Comparison of ENCODE assay signal across 12 cellular contexts in the genomic region with DNA sequence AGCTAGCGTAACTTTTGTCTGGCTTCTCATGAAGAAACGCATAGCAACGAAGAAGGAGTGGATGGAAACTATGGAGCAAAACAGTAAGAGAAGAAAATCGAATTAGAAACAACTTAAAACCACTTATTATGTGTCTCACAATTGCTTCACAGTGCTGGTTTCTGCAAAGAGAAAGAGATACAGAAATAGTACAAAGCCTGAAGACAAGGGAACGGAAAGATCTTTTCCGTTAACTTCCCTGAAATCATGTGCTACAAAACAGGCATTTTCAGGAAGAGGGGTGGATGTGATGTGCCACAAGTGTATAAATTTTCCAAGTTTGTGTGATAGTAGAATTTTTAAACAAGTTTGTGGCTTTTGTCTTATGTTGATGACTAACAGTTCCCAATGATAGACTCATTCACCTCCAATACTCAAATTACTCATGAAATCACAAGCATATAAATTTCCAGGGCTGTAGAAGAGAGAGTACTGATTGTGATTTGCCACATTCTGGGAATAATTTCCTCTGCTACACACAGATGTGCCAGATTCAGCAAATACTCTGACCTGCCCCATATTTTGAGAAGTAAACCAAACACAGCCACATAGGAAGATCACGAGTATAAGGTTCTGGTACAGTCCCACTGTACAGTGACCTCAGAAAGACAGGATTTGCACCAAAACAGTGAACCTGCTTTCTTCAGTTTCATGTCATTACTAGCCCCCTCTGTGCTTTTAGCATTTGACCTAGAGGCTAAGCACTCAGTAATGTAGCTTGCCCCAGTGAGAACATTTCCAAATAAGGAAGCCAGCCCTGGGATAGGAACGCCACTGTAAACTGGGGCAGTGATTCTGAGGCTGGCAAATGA. TPM values are rescaled to one million over a fixed set of nuclear protein-coding genes. Genes with fewer than 3 reads are reported as not detected.
DNase-seq lines count a peak whose midpoint lies in the region; ATAC-seq and TF ChIP-seq lines count a peak whose summit lies in the region.
"Had no signal": no experiment of that assay in that cellular context is flagged by ENCODE, and none has a peak within 500 bp of the region (broad histone marks: within the 10 kb centered on the region; RNA-seq: fewer than 3 reads in every experiment).

No MANE protein-coding gene starts in this region.

- peak overlapping the region; percentile 24 for H3K27ac ChIP-seq in mesodermal cell (ENCODE audit: low read depth, low read length, severe bottlenecking)
- no peak overlapping the region for H3K27ac ChIP-seq in upper lobe of right lung
- H3K27ac ChIP-seq: SK-N-MC had no signal

- ATAC-seq in activated T-cell treated with anti-CD3 and anti-CD28 coated beads, Interleukin-2, amount 50 U/mL, for 72 hours (replicated peaks in 1 of 2), result peak; percentile 60 to 73
- ATAC-seq in upper lobe of right lung (peak; percentile 46), HG02970 (IDR thresholded peaks at IDR 0.05; ENCODE audit: low FRiP score, unreplicated experiment) (no peak)

- peaks cover 15% of the 10 kb centered on the region for H3K4me1 Mint-ChIP-seq in activated T-cell treated with anti-CD3 and anti-CD28 coated beads, Interleukin-2, amount 50 U/mL, for 72 hours (ENCODE audit: low read depth)

- TF ChIP-seq CTCF in epithelial cell of esophagus (IDR thresholded peaks at IDR 0.05; ENCODE audit: insufficient read depth, low read depth, low read length, missing control alignments) (no peak), upper lobe of right lung (IDR thresholded peaks at IDR 0.05) (no peak)

- no peak overlapping the region for H3K4me3 ChIP-seq in epithelial cell of esophagus (ENCODE audit: low read length)
- no peak overlapping the region for H3K4me3 ChIP-seq in mesodermal cell (ENCODE audit: extremely low read depth, insufficient read depth, low read length, poor library complexity, severe bottlenecking)
- no peak overlapping the region for H3K4me3 ChIP-seq in upper lobe of right lung
- H3K4me3 ChIP-seq: SK-N-MC had no signal

- 76 to 77% methylated on average over 4 to 6 of the region's 8 CpGs for WGBS in mesodermal cell (ENCODE audit: insufficient coverage in 2 of 2), 2 experiments

- H3K27ac Mint-ChIP-seq in activated T-cell treated with anti-CD3 and anti-CD28 coated beads, Interleukin-2, amount 50 U/mL, for 72 hours, result no peak overlapping the region
- H3K27ac Mint-ChIP-seq: activated naive CD8-positive, alpha-beta T cell treated with anti-CD3 and anti-CD28 coated beads, Interleukin-2, amount 10 ng/mL, durations not matched to agents 7 days and 5 days had no signal

- DNase-seq in activated T-cell treated with anti-CD3 and anti-CD28 coated beads, Interleukin-2, amount 50 U/mL, for 72 hours, result no peak
- DNase-seq in activated T-cell treated with anti-CD3 and anti-CD28 coated beads, Interleukin-2, amount 50 U/mL, for 48 hours, result no peak
- DNase-seq in epithelial cell of esophagus (ENCODE audit: low read depth) (peak; percentile 19), upper lobe of right lung (no peak), OCI-M1 (lab: John Stamatoyannopoulos, UW) (no peak)
- DNase-seq in stimulated activated CD4-positive, alpha-beta T cell treated with anti-CD3 and anti-CD28 coated beads, Interleukin-4, amount 100 ng/mL, for 4 hours, result no peak
- DNase-seq: activated CD4-positive, CD25-positive, alpha-beta regulatory T cell treated with anti-CD3 and anti-CD28 coated beads, Interleukin-2, amount 50 U/mL, for 72 hours; activated naive CD8-positive, alpha-beta T cell treated with anti-CD3 and anti-CD28 coated beads, Interleukin-2, amount 10 ng/mL, durations not matched to agents 7 days and 5 days had no signal

- intact Hi-C loops in upper lobe of right lung (cut with DNase I), result no loop called here

- no peaks in the 10 kb centered on the region for H3K36me3 Mint-ChIP-seq in activated T-cell treated with anti-CD3 and anti-CD28 coated beads, Interleukin-2, amount 50 U/mL, for 72 hours (ENCODE audit: insufficient read depth in 2 of 2)
- H3K36me3 Mint-ChIP-seq: activated naive CD8-positive, alpha-beta T cell treated with anti-CD3 and anti-CD28 coated beads, Interleukin-2, amount 10 ng/mL, durations not matched to agents 7 days and 5 days had no signal

- H3K9me3 Mint-ChIP-seq in activated T-cell treated with anti-CD3 and anti-CD28 coated beads, Interleukin-2, amount 50 U/mL, for 72 hours, result no peaks in the 10 kb centered on the region

- no peaks in the 10 kb centered on the region for H3K27me3 ChIP-seq in upper lobe of right lung

- H3K36me3 ChIP-seq in mesodermal cell (ENCODE audit: control insufficient read depth, insufficient read depth, low read length) (no peaks in the 10 kb centered on the region), upper lobe of right lung (no peaks in the 10 kb centered on the region)

- H3K9me3 ChIP-seq in mesodermal cell (ENCODE audit: control insufficient read depth, low read length) (no peaks in the 10 kb centered on the region), upper lobe of right lung (no peaks in the 10 kb centered on the region)

- H3K4me1 ChIP-seq in mesodermal cell (ENCODE audit: control insufficient read depth, insufficient read depth, low read length, poor library complexity, severe bottlenecking), result no peaks in the 10 kb centered on the region
- H3K4me1 ChIP-seq in upper lobe of right lung, result peaks cover 6% of the 10 kb centered on the region

- no peak overlapping the region for H3K4me3 Mint-ChIP-seq in activated T-cell treated with anti-CD3 and anti-CD28 coated beads, Interleukin-2, amount 50 U/mL, for 72 hours
- H3K4me3 Mint-ChIP-seq: activated naive CD8-positive, alpha-beta T cell treated with anti-CD3 and anti-CD28 coated beads, Interleukin-2, amount 10 ng/mL, durations not matched to agents 7 days and 5 days had no signal

- H3K27me3 Mint-ChIP-seq in activated T-cell treated with anti-CD3 and anti-CD28 coated beads, Interleukin-2, amount 50 U/mL, for 72 hours (ENCODE audit: low read depth), result peaks cover 35% of the 10 kb centered on the region

RNA-seq across cellular contexts. Expression of gene PPFIA2, which starts 41.4 kb away (rescaled TPM):
- total RNA-seq in activated T-cell treated with anti-CD3 and anti-CD28 coated beads, Interleukin-2, amount 50 U/mL, for 72 hours, result not detected
- polyA plus RNA-seq in mesodermal cell (2013, experiment 1 of 2), result 0.18 TPM
- polyA plus RNA-seq in mesodermal cell (2013, experiment 2 of 2), result 0.96 TPM
- 1.4 TPM for total RNA-seq in upper lobe of right lung
- total RNA-seq: activated naive CD8-positive, alpha-beta T cell treated with anti-CD3 and anti-CD28 coated beads, Interleukin-2, amount 10 ng/mL, durations not matched to agents 7 days and 5 days; NCI-H460 had no signal
